In genomic region chr2:33214436-33214835, GRCh38 we compare ENCODE assay signal across 11 cellular contexts.
DNase-seq lines count a peak whose midpoint lies in the region; ATAC-seq and TF ChIP-seq lines count a peak whose summit lies in the region.
"Had no signal": no experiment of that assay in that cellular context is flagged by ENCODE, and none has a peak within 500 bp of the region (broad histone marks: within the 10 kb centered on the region; RNA-seq: fewer than 3 reads in every experiment).

No MANE protein-coding gene starts in this region.

- H3K9me3 Mint-ChIP-seq in MCF 10A (ENCODE audit: unreplicated experiment), result no peaks in the 10 kb centered on the region

- intact Hi-C loops in MCF 10A (cut with micrococcal nuclease), result loop anchor here (10.0 kb wide), 1 partner anchor 150 kb away; no protein-coding TSS in a partner anchor
- intact Hi-C loops in mammary epithelial cell (cut with micrococcal nuclease), result loop anchor here (5.0 kb wide), 2 partner anchors 82 to 142 kb away; no protein-coding TSS in a partner anchor
- intact Hi-C loops in left lung (cut with DNase I), result loop anchor here in 1 of 2 donors (10.0 kb wide), 1 partner anchor 50 kb away; no protein-coding TSS in a partner anchor
- intact Hi-C loops in aorta (cut with DNase I), result loop anchor here (5.0 to 10.0 kb wide), 5 partner anchors 67 to 150 kb away; no protein-coding TSS in a partner anchor
- intact Hi-C loops in dorsolateral prefrontal cortex (cut with DNase I), result no loop called here

- DNase-seq in MCF 10A (ENCODE audit: unreplicated experiment), result peak; percentile 72
- no peak for DNase-seq in mammary epithelial cell
- peak; percentile 56 for DNase-seq in astrocyte of the hippocampus (ENCODE audit: low read depth, low spot score)
- no peak for DNase-seq in left lung
- no peak for DNase-seq in aorta
- DNase-seq in SIG-M5 treated with dmso at 0.1 percent for 504 hours (lab: John Stamatoyannopoulos, UW; ENCODE audit: unreplicated experiment), result no peak
- no peak for DNase-seq in NCI-H1694 (lab: John Stamatoyannopoulos, UW)
- DNase-seq in dorsolateral prefrontal cortex, result no peak
- DNase-seq: NCI-H2029 had no signal

- H3K36me3 ChIP-seq in mammary epithelial cell (ENCODE audit: insufficient read depth, low read length) (no peaks in the 10 kb centered on the region), left lung (no peaks in the 10 kb centered on the region), aorta (ENCODE audit: control insufficient read depth in 1 of 2, insufficient read depth in 2 of 2, low read length in 1 of 2) (no peaks in the 10 kb centered on the region)
- H3K36me3 ChIP-seq: prostate gland had no signal

- H3K4me1 ChIP-seq in mammary epithelial cell (ENCODE audit: insufficient read depth, low read length), result peaks cover 58% of the 10 kb centered on the region
- peaks cover 0 to 4% of the 10 kb centered on the region in 2 donors for H3K4me1 ChIP-seq in left lung
- H3K4me1 ChIP-seq in aorta (ENCODE audit: control insufficient read depth in 1 of 2, insufficient read depth in 2 of 2, low read length in 2 of 2), result peaks cover 15 to 32% of the 10 kb centered on the region in 2 donors
- H3K4me1 ChIP-seq: prostate gland had no signal

- H3K4me3 Mint-ChIP-seq in MCF 10A (ENCODE audit: unreplicated experiment), result no peak overlapping the region

- TF ChIP-seq CTCF in MCF 10A (IDR thresholded peaks at IDR 0.05; ENCODE audit: unreplicated experiment) (no peak), mammary epithelial cell (conservative IDR thresholded peaks at IDR 0.05 in 1 of 2, IDR thresholded peaks at IDR 0.05 in 1 of 2; ENCODE audit: extremely low read depth in 1 of 2, insufficient read depth in 1 of 2, low read depth in 1 of 2, low read length in 2 of 2) (no peak), left lung (IDR thresholded peaks at IDR 0.05) (no peak), dorsolateral prefrontal cortex (IDR thresholded peaks at IDR 0.05 in 54 of 56, conservative IDR thresholded peaks at IDR 0.05 in 2 of 56; ENCODE audit: low read depth in 1 of 56, partially characterized antibody in 56 of 56) (no peak)

- H3K27ac ChIP-seq in mammary epithelial cell (ENCODE audit: insufficient read depth, low read depth, low read length) (no peak overlapping the region), left lung (no peak overlapping the region), aorta (ENCODE audit: low read depth in 1 of 2, low read length in 2 of 2) (peak overlapping the region; percentile 94 to 100), dorsolateral prefrontal cortex (no peak overlapping the region)
- H3K27ac ChIP-seq: HL-60, prostate gland had no signal

- H3K4me1 Mint-ChIP-seq in MCF 10A (ENCODE audit: insufficient read depth, unreplicated experiment), result peaks cover 64% of the 10 kb centered on the region

- no TSS peak for BruUV-seq in MCF 10A (replicated peaks; lab: Mats Ljungman, UMichigan)
- no TSS peak for BruUV-seq in mammary epithelial cell (replicated peaks; lab: Mats Ljungman, UMichigan)

- H3K27me3 ChIP-seq in mammary epithelial cell (ENCODE audit: insufficient read depth, low read length) (no peaks in the 10 kb centered on the region), left lung (no peaks in the 10 kb centered on the region), aorta (ENCODE audit: control insufficient read depth in 1 of 2, insufficient read depth in 2 of 2, low read length in 1 of 2) (no peaks in the 10 kb centered on the region), dorsolateral prefrontal cortex (no peaks in the 10 kb centered on the region)

- peak; percentile 49 for ATAC-seq in left lung
- ATAC-seq in aorta (ENCODE audit: low FRiP score), result no peak

- peak overlapping the region; percentile 79 for H3K27ac Mint-ChIP-seq in MCF 10A (ENCODE audit: low read depth, unreplicated experiment)

- POLR2A ChIA-PET in MCF 10A (lab: Yijun Ruan, JAX), result interaction anchor here (0.6 to 0.9 kb wide), 3 partner anchors 61 to 213 kb away, joined by 3 read pairs; no protein-coding TSS in a partner anchor

- peaks cover 17% of the 10 kb centered on the region for H3K36me3 Mint-ChIP-seq in MCF 10A (ENCODE audit: insufficient read depth, unreplicated experiment)

- in situ Hi-C loops in mammary epithelial cell (cut with MboI; ENCODE audit: low sequenced_read_pairs in 2 of 2), result no loop called here

- H3K9me3 ChIP-seq in mammary epithelial cell (replicated peaks; ENCODE audit: insufficient read depth, low read length) (no peaks in the 10 kb centered on the region), left lung (no peaks in the 10 kb centered on the region), aorta (ENCODE audit: control insufficient read depth, low read length) (no peaks in the 10 kb centered on the region)
- H3K9me3 ChIP-seq: prostate gland had no signal

- no peaks in the 10 kb centered on the region for H3K27me3 Mint-ChIP-seq in MCF 10A (ENCODE audit: insufficient read depth, unreplicated experiment)

- no peak overlapping the region for H3K4me2 ChIP-seq in mammary epithelial cell (ENCODE audit: insufficient read depth, low read depth, low read length)

- 99% methylated on average over 11 of the region's 11 CpGs for WGBS in mammary epithelial cell (ENCODE audit: low coverage, missing lambda C conversion rate)
- 12 to 15% methylated on average over 11 of the region's 11 CpGs for WGBS in aorta, 2 donors

- no peak overlapping the region for H2AFZ ChIP-seq in mammary epithelial cell (ENCODE audit: low read depth, low read length)

- CTCF ChIA-PET in MCF 10A (lab: Yijun Ruan, JAX) (interaction anchor here (0.7 kb wide), 1 partner anchor 25 kb away, joined by 3 read pairs; no protein-coding TSS in a partner anchor), mammary epithelial cell (lab: Charles Lee; ENCODE audit: low non-redundant PET) (no interaction called here)

- no peak overlapping the region for H3K4me3 ChIP-seq in mammary epithelial cell (replicated peaks in 1 of 3; ENCODE audit: insufficient read depth in 1 of 3, low read depth in 2 of 3, low read length in 3 of 3)
- no peak overlapping the region for H3K4me3 ChIP-seq in left lung
- H3K4me3 ChIP-seq in aorta (ENCODE audit: low read length in 2 of 2), result no peak overlapping the region
- H3K4me3 ChIP-seq in dorsolateral prefrontal cortex, result no peak overlapping the region
- H3K4me3 ChIP-seq: prostate gland had no signal

- no peak overlapping the region for H3K9ac ChIP-seq in mammary epithelial cell (ENCODE audit: insufficient read depth, low read length)

- no peaks in the 10 kb centered on the region for H3K79me2 ChIP-seq in mammary epithelial cell (ENCODE audit: insufficient read depth, low read length)

- no peaks in the 10 kb centered on the region for H4K20me1 ChIP-seq in mammary epithelial cell (ENCODE audit: insufficient read depth, low read length)

- dilution Hi-C loops in mammary epithelial cell (cut with HindIII; ENCODE audit: low sequenced_read_pairs), result no loop called here

Comparison
In these comparisons a context has a peak if more than half of its experiments do, and no peak if none do; other contexts are left out.
1. DNase-seq: peak in MCF 10A (single experiment) and astrocyte of the hippocampus (single experiment); none in mammary epithelial cell (single experiment), left lung (0 of 2), aorta (0 of 2), SIG-M5 treated with dmso at 0.1 percent for 504 hours (single experiment), NCI-H1694 (single experiment) and dorsolateral prefrontal cortex (0 of 10).
2. H3K27ac ChIP-seq: peak in aorta (2 of 2); none in mammary epithelial cell (single experiment), left lung (0 of 2) and dorsolateral prefrontal cortex (0 of 59).
3. intact Hi-C loops: an anchor here in MCF 10A (10.0 kb wide), mammary epithelial cell (5.0 kb wide) and aorta (5.0 to 10.0 kb wide); none called in dorsolateral prefrontal cortex.